1 cellular context compared by ENCODE assay signal in genomic region chr10:61406282-61406681, GRCh38.
TF ChIP-seq lines count a peak whose summit lies in the region.

No MANE protein-coding gene starts in this region.

TF ChIP-seq in GM23338, 12 proteins besides CTCF, POLR2A, EP300 and RAD21 (continued from another document):
- TF ChIP-seq REST (IDR thresholded peaks at IDR 0.05; ENCODE audit: unreplicated experiment) = no peak
- no peak for TF ChIP-seq EZH2phosphoT487 (IDR thresholded peaks at IDR 0.05; ENCODE audit: unreplicated experiment)
- TF ChIP-seq JUNB (IDR thresholded peaks at IDR 0.05; ENCODE audit: unreplicated experiment) = no peak
- no peak for TF ChIP-seq ZNF114 (CRISPR knock-in tag; IDR thresholded peaks at IDR 0.05)
- no peak for TF ChIP-seq STAT1 (IDR thresholded peaks at IDR 0.05; ENCODE audit: unreplicated experiment)
- no peak for TF ChIP-seq NANOG (IDR thresholded peaks at IDR 0.05; ENCODE audit: borderline replicate concordance)
- TF ChIP-seq POLR2AphosphoS5 (IDR thresholded peaks at IDR 0.05; ENCODE audit: low read depth) = no peak
- TF ChIP-seq ZNF462 (CRISPR knock-in tag; IDR thresholded peaks at IDR 0.05) = no peak
- no peak for TF ChIP-seq CREB1 (CRISPR knock-in tag; IDR thresholded peaks at IDR 0.05; ENCODE audit: low read depth)
- no peak for TF ChIP-seq ETS1 (IDR thresholded peaks at IDR 0.05)
- no peak for TF ChIP-seq EZH2 (IDR thresholded peaks at IDR 0.05; ENCODE audit: low read depth, unreplicated experiment)
